In the genomic region with DNA sequence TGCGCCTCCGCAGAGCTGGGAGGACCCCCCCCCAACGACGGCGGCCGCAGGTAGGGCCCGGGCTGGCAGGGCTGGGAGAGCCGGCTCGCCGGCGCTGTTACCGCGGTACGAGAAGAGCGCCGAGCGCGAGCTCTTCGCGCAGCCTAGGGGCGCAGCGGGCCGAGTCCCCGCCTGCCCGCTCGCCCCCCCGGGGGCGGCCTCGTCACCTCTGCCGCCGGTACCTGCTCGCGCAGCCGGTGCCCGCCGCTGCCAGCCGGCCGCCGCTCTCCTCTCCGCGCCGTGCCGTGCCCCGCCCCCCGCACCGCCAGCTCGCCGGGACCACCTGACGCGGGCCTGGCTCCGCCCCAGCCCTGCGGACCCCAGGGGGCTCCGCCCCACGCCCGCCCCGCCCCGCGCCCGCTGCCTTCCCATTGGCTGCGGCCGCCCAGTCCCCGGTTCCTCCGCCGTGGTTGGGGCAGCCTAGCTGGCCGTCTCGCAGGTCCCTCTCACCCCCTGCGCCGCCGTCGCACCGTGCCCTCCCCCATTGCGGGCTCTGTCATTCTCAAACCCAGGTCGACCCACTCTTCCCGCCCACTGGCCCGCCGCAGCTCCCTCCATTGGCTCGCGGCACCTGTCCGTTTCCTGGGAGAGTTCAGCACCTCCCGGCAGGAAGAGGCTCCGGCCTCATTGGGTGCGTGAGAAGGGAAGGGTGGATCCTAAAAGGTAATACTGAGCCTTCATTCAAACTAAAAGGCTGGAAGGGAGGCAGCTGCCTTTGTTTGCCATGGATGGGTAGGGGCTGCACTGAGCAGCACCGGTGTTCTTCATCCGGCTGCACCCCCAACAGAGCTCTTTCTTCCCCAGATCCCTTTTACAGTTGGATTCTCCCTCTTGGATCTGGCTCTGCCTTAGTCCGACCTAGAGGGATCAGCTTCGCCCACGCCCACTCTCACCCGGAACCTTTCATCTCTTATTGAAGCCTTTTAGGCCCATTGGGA, we compare ENCODE assay signal across 8 cellular contexts. TPM values are rescaled to one million over a fixed set of nuclear protein-coding genes. Genes with fewer than 3 reads are reported as not detected.
DNase-seq lines count a peak whose midpoint lies in the region; ATAC-seq, FAIRE-seq and TF ChIP-seq lines count a peak whose summit lies in the region.

A gene (minus strand): TSS at position 276 of the 977 bp plus-strand sequence. CDS start 342 bp downstream, outside the sequence.

- H3K4me1 Mint-ChIP-seq in WTC11 = peaks cover 17% of the 10 kb centered on the region

- POLR2A ChIA-PET in WTC11 (lab: Charles Lee) = interaction anchor here (0.5 to 2.8 kb wide), 11 partner anchors 8 to 817 kb away, joined by 3 to 25 read pairs (median 3); a partner anchor contains a TSS

- CTCF ChIA-PET in WTC11 (lab: Charles Lee) = interaction anchor here (0.6 to 3.1 kb wide), 24 partner anchors 10 to 1295 kb away, joined by 3 to 85 read pairs (median 4); a partner anchor contains a TSS

- H3K79me2 ChIP-seq in ACC112 (ENCODE audit: control insufficient read depth, insufficient read depth, low read length, unreplicated experiment) = no peaks in the 10 kb centered on the region

- peak within 1 kb of the TSS; percentile 96 for H3K27ac Mint-ChIP-seq in WTC11

- H3K36me3 ChIP-seq in ACC112 (ENCODE audit: insufficient read depth, low read length) (no peaks in the 10 kb centered on the region), kidney (ENCODE audit: control insufficient read depth in 1 of 2, insufficient read depth in 2 of 2, low read length in 2 of 2) (no peaks in the 10 kb centered on the region)

- H3K4me1 ChIP-seq in ACC112 (ENCODE audit: control insufficient read depth, insufficient read depth, low read length, unreplicated experiment) = no peaks in the 10 kb centered on the region
- peaks cover 2 to 6% of the 10 kb centered on the region in 2 donors for H3K4me1 ChIP-seq in kidney (ENCODE audit: control insufficient read depth in 1 of 2, insufficient read depth in 1 of 2, low read depth in 1 of 2, low read length in 2 of 2)

- H3K27me3 Mint-ChIP-seq in WTC11 (ENCODE audit: low read depth) = no peaks in the 10 kb centered on the region

- peak within 1 kb of the TSS; percentile 92 for H3K4me3 Mint-ChIP-seq in WTC11

- peak within 1 kb of the TSS in 1 of 2 donors; percentile 36 for H3K9ac ChIP-seq in kidney (ENCODE audit: low read length in 2 of 2)

- DNase-seq in NCI-H2171 treated with DMSO at 0.1 percent for 48 hours (lab: John Stamatoyannopoulos, UW) = peak; percentile 99
- DNase-seq in WTC11 (ENCODE audit: low spot score) = peak; percentile 100
- peak in 60 of 61 donors; percentile 11 to 99 (median 88) for DNase-seq in caudate nucleus (lab: John Stamatoyannopoulos, UW)
- DNase-seq in kidney = peak; percentile 98
- DNase-seq in stimulated activated CD4-positive, alpha-beta T cell treated with anti-CD3 and anti-CD28 coated beads, Interleukin-15, amount 100 ng/mL, for 48 hours (ENCODE audit: low read depth in 2 of 2) = peak; percentile 89 to 93

- peak within 1 kb of the TSS; percentile 74 for H2AFZ ChIP-seq in ACC112 (ENCODE audit: low read length, unreplicated experiment)

- H3K27me3 ChIP-seq in ACC112 (ENCODE audit: insufficient read depth, low read length) = peaks cover 91% of the 10 kb centered on the region

- intact Hi-C loops in kidney (cut with DNase I) = loop anchor here (10.0 kb wide), 1 partner anchor 165 kb away; no protein-coding TSS in a partner anchor

- TF ChIP-seq CTCF in WTC11 (IDR thresholded peaks at IDR 0.05) (no peak), kidney (IDR thresholded peaks at IDR 0.05; ENCODE audit: borderline replicate concordance, extremely low read depth, insufficient read depth) (no peak)

- FAIRE-seq in kidney (lab: Jason Lieb, UNC) = no peak

- H3K9me3 Mint-ChIP-seq in WTC11 = no peaks in the 10 kb centered on the region

- H3K27ac ChIP-seq in ACC112 (ENCODE audit: low read depth, low read length) = no peak within 1 kb of the TSS
- H3K27ac ChIP-seq in caudate nucleus (ENCODE audit: low read depth, low read length) = no peak within 1 kb of the TSS
- peak within 1 kb of the TSS; percentile 35 to 40 for H3K27ac ChIP-seq in kidney (ENCODE audit: low read depth in 2 of 2, low read length in 2 of 2)

- no peaks in the 10 kb centered on the region for H3K9me3 ChIP-seq in kidney (ENCODE audit: control insufficient read depth in 1 of 2, low read length in 2 of 2)

- peaks cover 3% of the 10 kb centered on the region for H3K36me3 Mint-ChIP-seq in WTC11

- H3K4me3 ChIP-seq in ACC112 (ENCODE audit: low read depth, low read length) (peak within 1 kb of the TSS; percentile 70), kidney (ENCODE audit: low read length in 2 of 2) (peak within 1 kb of the TSS; percentile 65 to 83)

- ATAC-seq in GM18870 (IDR thresholded peaks at IDR 0.05; ENCODE audit: unreplicated experiment) = peak; percentile 70
- peak; percentile 87 for ATAC-seq in HG03108 (IDR thresholded peaks at IDR 0.05; ENCODE audit: unreplicated experiment)
- ATAC-seq in WTC11 = peak; percentile 94

TF ChIP-seq in WTC11, 78 proteins besides CTCF, POLR2A, EP300 and RAD21:
- TF ChIP-seq, protein P1, sequence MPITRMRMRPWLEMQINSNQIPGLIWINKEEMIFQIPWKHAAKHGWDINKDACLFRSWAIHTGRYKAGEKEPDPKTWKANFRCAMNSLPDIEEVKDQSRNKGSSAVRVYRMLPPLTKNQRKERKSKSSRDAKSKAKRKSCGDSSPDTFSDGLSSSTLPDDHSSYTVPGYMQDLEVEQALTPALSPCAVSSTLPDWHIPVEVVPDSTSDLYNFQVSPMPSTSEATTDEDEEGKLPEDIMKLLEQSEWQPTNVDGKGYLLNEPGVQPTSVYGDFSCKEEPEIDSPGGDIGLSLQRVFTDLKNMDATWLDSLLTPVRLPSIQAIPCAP (CRISPR knock-in tag; IDR thresholded peaks at IDR 0.05) = no peak
- TF ChIP-seq SP1 (CRISPR knock-in tag; conservative IDR thresholded peaks at IDR 0.05) (peak; percentile 67), NR2C2 (CRISPR knock-in tag; IDR thresholded peaks at IDR 0.05) (no peak), ZNF232 (CRISPR knock-in tag; IDR thresholded peaks at IDR 0.05) (no peak), ZNF121 (CRISPR knock-in tag; IDR thresholded peaks at IDR 0.05) (no peak), NFYB (CRISPR knock-in tag; conservative IDR thresholded peaks at IDR 0.05; ENCODE audit: low read depth) (peak; percentile 80)
- TF ChIP-seq, protein P2, sequence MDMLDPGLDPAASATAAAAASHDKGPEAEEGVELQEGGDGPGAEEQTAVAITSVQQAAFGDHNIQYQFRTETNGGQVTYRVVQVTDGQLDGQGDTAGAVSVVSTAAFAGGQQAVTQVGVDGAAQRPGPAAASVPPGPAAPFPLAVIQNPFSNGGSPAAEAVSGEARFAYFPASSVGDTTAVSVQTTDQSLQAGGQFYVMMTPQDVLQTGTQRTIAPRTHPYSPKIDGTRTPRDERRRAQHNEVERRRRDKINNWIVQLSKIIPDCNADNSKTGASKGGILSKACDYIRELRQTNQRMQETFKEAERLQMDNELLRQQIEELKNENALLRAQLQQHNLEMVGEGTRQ (CRISPR knock-in tag; IDR thresholded peaks at IDR 0.05) = peak; percentile 81
- TF ChIP-seq, protein P3, sequence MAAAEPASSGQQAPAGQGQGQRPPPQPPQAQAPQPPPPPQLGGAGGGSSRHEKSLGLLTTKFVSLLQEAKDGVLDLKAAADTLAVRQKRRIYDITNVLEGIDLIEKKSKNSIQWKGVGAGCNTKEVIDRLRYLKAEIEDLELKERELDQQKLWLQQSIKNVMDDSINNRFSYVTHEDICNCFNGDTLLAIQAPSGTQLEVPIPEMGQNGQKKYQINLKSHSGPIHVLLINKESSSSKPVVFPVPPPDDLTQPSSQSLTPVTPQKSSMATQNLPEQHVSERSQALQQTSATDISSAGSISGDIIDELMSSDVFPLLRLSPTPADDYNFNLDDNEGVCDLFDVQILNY (CRISPR knock-in tag; IDR thresholded peaks at IDR 0.05) = peak; percentile 46; the same call in 1 of the 2 replicates
- TF ChIP-seq, protein P4, sequence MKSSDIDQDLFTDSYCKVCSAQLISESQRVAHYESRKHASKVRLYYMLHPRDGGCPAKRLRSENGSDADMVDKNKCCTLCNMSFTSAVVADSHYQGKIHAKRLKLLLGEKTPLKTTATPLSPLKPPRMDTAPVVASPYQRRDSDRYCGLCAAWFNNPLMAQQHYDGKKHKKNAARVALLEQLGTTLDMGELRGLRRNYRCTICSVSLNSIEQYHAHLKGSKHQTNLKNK (CRISPR knock-in tag; IDR thresholded peaks at IDR 0.05) = no peak

RNA-seq across cellular contexts. Expression of the gene that starts here (rescaled TPM):
- total RNA-seq in WTC11 (2021) = 28.0 to 29.6 TPM (median 29.4 TPM) in 3 replicates
- 8.3 TPM for total RNA-seq in kidney
- polyA plus RNA-seq in kidney (ENCODE audit: insufficient read depth, low read depth, low replicate concordance) = 1.0 TPM

Comparison
In these comparisons a context has a peak if more than half of its experiments do, and no peak if none do; other contexts are left out.
1. H3K27ac ChIP-seq: peak in kidney (2 of 2); none in ACC112 (single experiment) and caudate nucleus (single experiment).
2. Peak in every context shown above with its lines, with median percentiles within 50 percentile points of each other: ATAC-seq and DNase-seq.